In genomic region chr4:39357002-39357401, GRCh38 we compare ENCODE assay signal across 10 cellular contexts. TPM values are rescaled to one million over a fixed set of nuclear protein-coding genes. Genes with fewer than 3 reads are reported as not detected.
DNase-seq lines count a peak whose midpoint lies in the region; ATAC-seq and TF ChIP-seq lines count a peak whose summit lies in the region.
"Had no signal": no experiment of that assay in that cellular context is flagged by ENCODE, and none has a peak within 500 bp of the region (broad histone marks: within the 10 kb centered on the region; RNA-seq: fewer than 3 reads in every experiment).

No MANE protein-coding gene starts in this region.

- no peak overlapping the region for H2BK12ac ChIP-seq in mesenchymal stem cell (ENCODE audit: low read length in 2 of 2)

- POLR2A ChIA-PET in PC-3 (lab: Charles Lee; ENCODE audit: unreplicated experiment): no interaction called here

- H3K4me2 ChIP-seq in mesenchymal stem cell (ENCODE audit: low read length, poor library complexity, severe bottlenecking) (no peak overlapping the region), PC-3 (ENCODE audit: low read length) (no peak overlapping the region)

- no peaks in the 10 kb centered on the region for H3F3A ChIP-seq in PC-3 (ENCODE audit: low read length, unreplicated experiment)

- no peak overlapping the region for H4K8ac ChIP-seq in mesenchymal stem cell (ENCODE audit: low read length)

- CTCF ChIA-PET in PC-3 (lab: Charles Lee): no interaction called here

- H3K4me3 ChIP-seq in NB4 (ENCODE audit: low read depth, low read length) (no peak overlapping the region), mesenchymal stem cell (ENCODE audit: insufficient read depth in 1 of 2, low read depth in 1 of 2, low read length in 2 of 2) (no peak overlapping the region), PC-3 (ENCODE audit: low read length) (no peak overlapping the region)
- H3K4me3 ChIP-seq: psoas muscle had no signal

- no peak overlapping the region for H2BK5ac ChIP-seq in mesenchymal stem cell (ENCODE audit: low read depth, low read length, poor library complexity, severe bottlenecking)

- H3K18ac ChIP-seq in mesenchymal stem cell (ENCODE audit: low read depth in 1 of 2, low read length in 2 of 2): no peak overlapping the region

- H3K9ac ChIP-seq in mesenchymal stem cell (ENCODE audit: low read length): peak overlapping the region; percentile 48
- no peak overlapping the region for H3K9ac ChIP-seq in PC-3 (ENCODE audit: low read length)

- no peak overlapping the region for H4K91ac ChIP-seq in mesenchymal stem cell (ENCODE audit: low read length)

- H3K4ac ChIP-seq in mesenchymal stem cell (ENCODE audit: low read depth in 1 of 2, low read length in 2 of 2): no peak overlapping the region

- H3K4me1 ChIP-seq in mesenchymal stem cell (ENCODE audit: control insufficient read depth, insufficient read depth, low read depth, low read length) (peaks cover 2% of the 10 kb centered on the region), PC-3 (ENCODE audit: insufficient read depth, low read length) (no peaks in the 10 kb centered on the region)

- no peak for TF ChIP-seq POLR2A in NB4 (IDR thresholded peaks at IDR 0.05; ENCODE audit: extremely low read depth, insufficient read length)

- H4K20me1 ChIP-seq in PC-3 (ENCODE audit: low read length): no peaks in the 10 kb centered on the region

- H3K23ac ChIP-seq in mesenchymal stem cell (ENCODE audit: low read length in 2 of 2): no peak overlapping the region

- TF ChIP-seq CTCF in GM10266 (IDR thresholded peaks at IDR 0.05; ENCODE audit: control insufficient read depth, insufficient read depth, low read depth, missing control alignments): no peak
- no peak for TF ChIP-seq CTCF in NB4 (IDR thresholded peaks at IDR 0.05; ENCODE audit: low read depth, low read length)
- no peak for TF ChIP-seq CTCF in PC-3 (conservative IDR thresholded peaks at IDR 0.05; ENCODE audit: low read depth, low read length)

- peaks cover 0 to 3% of the 10 kb centered on the region in 2 experiments for H3K36me3 ChIP-seq in mesenchymal stem cell (ENCODE audit: control insufficient read depth in 1 of 2, insufficient read depth in 2 of 2, low read depth in 1 of 2, low read length in 2 of 2)
- H3K36me3 ChIP-seq in PC-3 (ENCODE audit: low read depth, low read length): no peaks in the 10 kb centered on the region

- no peak overlapping the region for H2BK15ac ChIP-seq in mesenchymal stem cell (ENCODE audit: low read depth, poor library complexity, severe bottlenecking)

- no peaks in the 10 kb centered on the region for H3K27me3 ChIP-seq in mesenchymal stem cell (ENCODE audit: control insufficient read depth in 1 of 2, insufficient read depth in 1 of 2, low read length in 2 of 2)
- H3K27me3 ChIP-seq in PC-3 (ENCODE audit: low read length): no peaks in the 10 kb centered on the region

- H2AFZ ChIP-seq in mesenchymal stem cell (ENCODE audit: low read depth, low read length): no peak overlapping the region
- no peak overlapping the region for H2AFZ ChIP-seq in PC-3 (ENCODE audit: low read length)

- H3K14ac ChIP-seq in mesenchymal stem cell (ENCODE audit: low read length in 2 of 2): no peak overlapping the region

- ATAC-seq in GM21447 (IDR thresholded peaks at IDR 0.05; ENCODE audit: unreplicated experiment): peak; percentile 46
- no peak for ATAC-seq in PC-3
- ATAC-seq: psoas muscle had no signal

- peaks cover 83% of the 10 kb centered on the region for H3K79me2 ChIP-seq in PC-3 (ENCODE audit: low read length)

- H2BK120ac ChIP-seq in mesenchymal stem cell (ENCODE audit: low read depth, low read length): no peak overlapping the region

- BruUV-seq in PC-3 (replicated peaks; lab: Mats Ljungman, UMichigan): no TSS peak

- H3K27ac ChIP-seq in mesenchymal stem cell (ENCODE audit: low read length, poor library complexity, severe bottlenecking) (no peak overlapping the region), PC-3 (ENCODE audit: low read length) (no peak overlapping the region)
- H3K27ac ChIP-seq: psoas muscle had no signal

- no peaks in the 10 kb centered on the region for H3K9me2 ChIP-seq in PC-3 (replicated peaks; ENCODE audit: low read length)

- H2AK5ac ChIP-seq in mesenchymal stem cell (ENCODE audit: low read length, severe bottlenecking): no peak overlapping the region

- H3K9me3 ChIP-seq in mesenchymal stem cell (ENCODE audit: control insufficient read depth, low read length) (no peaks in the 10 kb centered on the region), PC-3 (ENCODE audit: low read length) (no peaks in the 10 kb centered on the region)
- H3K9me3 ChIP-seq: psoas muscle had no signal

- peaks cover 1% of the 10 kb centered on the region for H3K79me1 ChIP-seq in mesenchymal stem cell (replicated peaks; ENCODE audit: low read length, poor library complexity, severe bottlenecking)

- WGBS in mesenchymal stem cell: no CpG with 5 or more reads among the region's 1 CpG

- DNase-seq in GM10266 (ENCODE audit: extremely low spot score) (peak; percentile 36), NB4 (ENCODE audit: low read depth) (peak; percentile 32), mesenchymal stem cell (no peak), PC-3 (no peak), DMS79 (lab: John Stamatoyannopoulos, UW) (no peak), hippocampal formation (lab: John Stamatoyannopoulos, UW) (no peak)
- no peak for DNase-seq in stimulated activated CD4-positive, alpha-beta T cell treated with anti-CD3 and anti-CD28 coated beads, Interleukin-4, amount 100 ng/mL, for 4 hours
- DNase-seq: DMS79 treated with DMSO at 0.1 percent for 48 hours, psoas muscle had no signal

- intact Hi-C loops in PC-3 (cut with micrococcal nuclease): no loop called here

RNA-seq across cellular contexts. Expression of gene RFC1, which starts 9.2 kb away (rescaled TPM):
- polyA plus RNA-seq in mesenchymal stem cell (2013, experiment 1 of 2): 66.4 TPM
- polyA plus RNA-seq in mesenchymal stem cell (2013, experiment 2 of 2): 62.1 TPM
- 43.9 and 51.6 TPM in 2 replicates for total RNA-seq in PC-3 (2014; rRNA removed)

RNA-seq across cellular contexts. Expression of gene KLB, which starts 49.7 kb away (rescaled TPM):
- not detected for polyA plus RNA-seq in mesenchymal stem cell (2013, experiment 1 of 2)
- polyA plus RNA-seq in mesenchymal stem cell (2013, experiment 2 of 2): not detected
- not detected in 2 replicates for total RNA-seq in PC-3 (2014; rRNA removed)

Comparison
In these comparisons a context has a peak if more than half of its experiments do, and no peak if none do; other contexts are left out.
1. DNase-seq: peak in GM10266 (single experiment) and NB4 (single experiment); none in mesenchymal stem cell (single experiment), stimulated activated CD4-positive, alpha-beta T cell treated with anti-CD3 and anti-CD28 coated beads, Interleukin-4, amount 100 ng/mL, for 4 hours (0 of 2), PC-3 (single experiment), DMS79 (single experiment) and hippocampal formation (0 of 2).